8 cellular contexts compared by ENCODE assay signal in genomic region chr22:38467904-38468760, GRCh38. TPM values are rescaled to one million over a fixed set of nuclear protein-coding genes. Genes with fewer than 3 reads are reported as not detected.
DNase-seq lines count a peak whose midpoint lies in the region; ATAC-seq and TF ChIP-seq lines count a peak whose summit lies in the region.

Gene KDELR3, plus strand, starts transcription at chr22:38468096. Its CDS starts 138 bp downstream, at chr22:38468234.

- DNase-seq in DMS53 treated with DMSO at 0.1 percent for 48 hours (lab: John Stamatoyannopoulos, UW; ENCODE audit: unreplicated experiment) (peak; percentile 24), LNCaP clone FGC (ENCODE audit: low read depth) (no peak), esophagus squamous epithelium (lab: John Stamatoyannopoulos, UW) (no peak), Karpas-422 (no peak)
- peak; percentile 90 for DNase-seq in activated CD8-positive, alpha-beta memory T cell treated with anti-CD3 and anti-CD28 coated beads, Interleukin-2, amount 50 U/mL, for 48 hours
- DNase-seq in naive thymus-derived CD4-positive, alpha-beta T cell = peak in 1 of 9 donors; percentile 83
- DNase-seq in NK-92 treated with Interleukin-12 subunit alpha and Interleukin-12 subunit beta, amount 100 ng/mL, for 24 hours (lab: John Stamatoyannopoulos, UW) = no peak

- POLR2A ChIA-PET in naive thymus-derived CD4-positive, alpha-beta T cell (lab: Charles Lee) = no interaction called here

- no peak within 1 kb of the TSS for H3K4me2 ChIP-seq in Karpas-422 (ENCODE audit: low read depth, low read length, poor library complexity, severe bottlenecking)

- TF ChIP-seq CTCF in LNCaP clone FGC (IDR thresholded peaks at IDR 0.05; ENCODE audit: control insufficient read depth, extremely low read depth, insufficient read depth) = no peak
- peak in 1 of 6 experiments; percentile 8 for TF ChIP-seq CTCF in esophagus squamous epithelium (IDR thresholded peaks at IDR 0.05)

- TF ChIP-seq POLR2A in esophagus squamous epithelium (IDR thresholded peaks at IDR 0.05) = peak in 1 of 4 donors; percentile 47

- H3K27me3 Mint-ChIP-seq in naive thymus-derived CD4-positive, alpha-beta T cell = peaks cover 23 to 49% (median 26%) of the 10 kb centered on the region in 5 donors

- no peaks in the 10 kb centered on the region for H3K36me3 Mint-ChIP-seq in naive thymus-derived CD4-positive, alpha-beta T cell

- intact Hi-C loops in esophagus squamous epithelium (cut with DNase I) = no loop called here
- intact Hi-C loops in naive thymus-derived CD4-positive, alpha-beta T cell (cut with micrococcal nuclease) = no loop called here

- peaks cover 0 to 40% (median 0%) of the 10 kb centered on the region in 4 donors for H3K27me3 ChIP-seq in esophagus squamous epithelium
- H3K27me3 ChIP-seq in naive thymus-derived CD4-positive, alpha-beta T cell (ENCODE audit: control insufficient read depth in 2 of 2, insufficient read depth in 2 of 2, low read length in 2 of 2) = peaks cover 0 to 11% of the 10 kb centered on the region in 2 donors
- no peaks in the 10 kb centered on the region for H3K27me3 ChIP-seq in subcutaneous abdominal adipose tissue (ENCODE audit: control insufficient read depth in 5 of 5, insufficient read depth in 4 of 5, low read length in 5 of 5)
- H3K27me3 ChIP-seq in Karpas-422 (ENCODE audit: low read length) = no peaks in the 10 kb centered on the region

- ATAC-seq in naive thymus-derived CD4-positive, alpha-beta T cell = peak; percentile 77

- no peaks in the 10 kb centered on the region for H3K36me3 ChIP-seq in esophagus squamous epithelium
- no peaks in the 10 kb centered on the region for H3K36me3 ChIP-seq in naive thymus-derived CD4-positive, alpha-beta T cell (ENCODE audit: control insufficient read depth in 2 of 3, insufficient read depth in 3 of 3, low read length in 3 of 3)
- H3K36me3 ChIP-seq in subcutaneous abdominal adipose tissue (ENCODE audit: control insufficient read depth in 5 of 5, insufficient read depth in 5 of 5, low read length in 5 of 5) = no peaks in the 10 kb centered on the region
- H3K36me3 ChIP-seq in Karpas-422 (ENCODE audit: insufficient read depth, low read length) = no peaks in the 10 kb centered on the region

- H3K4me3 ChIP-seq in LNCaP clone FGC (ENCODE audit: low read depth, low read length) (peak within 1 kb of the TSS; percentile 44), esophagus squamous epithelium (peak within 1 kb of the TSS; percentile 27 to 81 (median 50)), subcutaneous abdominal adipose tissue (ENCODE audit: low read depth in 1 of 5, low read length in 5 of 5) (peak within 1 kb of the TSS; percentile 72 to 89 (median 80)), Karpas-422 (ENCODE audit: low read length) (no peak within 1 kb of the TSS)
- H3K4me3 ChIP-seq in naive thymus-derived CD4-positive, alpha-beta T cell (ENCODE audit: low read length) = peak within 1 kb of the TSS; percentile 44

- H3K9ac ChIP-seq in subcutaneous abdominal adipose tissue (ENCODE audit: low read length in 5 of 5) (peak within 1 kb of the TSS; percentile 35 to 77 (median 73)), Karpas-422 (ENCODE audit: low read length) (no peak within 1 kb of the TSS)

- peaks cover 0 to 15% (median 11%) of the 10 kb centered on the region in 7 donors for H3K4me1 Mint-ChIP-seq in naive thymus-derived CD4-positive, alpha-beta T cell

- 7 to 20% methylated on average over 1 to 17 of the region's 61 CpGs for WGBS in esophagus squamous epithelium, 2 donors

- no peaks in the 10 kb centered on the region for H4K20me1 ChIP-seq in Karpas-422 (ENCODE audit: insufficient read depth, low read depth, low read length)

- CTCF ChIA-PET in naive thymus-derived CD4-positive, alpha-beta T cell (lab: Charles Lee) = no interaction called here

- H3K9me3 ChIP-seq in esophagus squamous epithelium (no peaks in the 10 kb centered on the region), subcutaneous abdominal adipose tissue (ENCODE audit: control insufficient read depth in 5 of 5, low read length in 5 of 5) (no peaks in the 10 kb centered on the region), Karpas-422 (ENCODE audit: low read length) (no peaks in the 10 kb centered on the region)
- H3K9me3 ChIP-seq in naive thymus-derived CD4-positive, alpha-beta T cell (ENCODE audit: control insufficient read depth in 2 of 3, low read length in 3 of 3) = no peaks in the 10 kb centered on the region

- H3K4me1 ChIP-seq in esophagus squamous epithelium = peaks cover 10 to 22% (median 10%) of the 10 kb centered on the region in 3 donors
- peaks cover 0 to 3% of the 10 kb centered on the region in 2 donors for H3K4me1 ChIP-seq in naive thymus-derived CD4-positive, alpha-beta T cell (ENCODE audit: control insufficient read depth in 2 of 2, insufficient read depth in 2 of 2, low read length in 2 of 2)
- H3K4me1 ChIP-seq in subcutaneous abdominal adipose tissue (ENCODE audit: control insufficient read depth in 5 of 5, insufficient read depth in 5 of 5, low read length in 5 of 5) = peaks cover 0 to 35% (median 28%) of the 10 kb centered on the region in 5 donors
- H3K4me1 ChIP-seq in Karpas-422 (ENCODE audit: low read length) = no peaks in the 10 kb centered on the region

- no peaks in the 10 kb centered on the region for H3K79me2 ChIP-seq in Karpas-422 (ENCODE audit: low read length)

- no peak within 1 kb of the TSS for H2AFZ ChIP-seq in Karpas-422 (ENCODE audit: low read length)

- peak within 1 kb of the TSS in 1 of 9 donors; percentile 46 for H3K27ac Mint-ChIP-seq in naive thymus-derived CD4-positive, alpha-beta T cell

- H3K27ac ChIP-seq in esophagus squamous epithelium (peak within 1 kb of the TSS; percentile 37 to 65 (median 53)), subcutaneous abdominal adipose tissue (ENCODE audit: low read depth, low read length) (no peak within 1 kb of the TSS), Karpas-422 (ENCODE audit: low read length) (no peak within 1 kb of the TSS)
- H3K27ac ChIP-seq in naive thymus-derived CD4-positive, alpha-beta T cell (ENCODE audit: low read depth, low read length) = no peak within 1 kb of the TSS

- no peaks in the 10 kb centered on the region for H3K9me2 ChIP-seq in Karpas-422 (replicated peaks; ENCODE audit: insufficient read depth, low read length)

- peak within 1 kb of the TSS; percentile 51 to 85 (median 68) for H3K4me3 Mint-ChIP-seq in naive thymus-derived CD4-positive, alpha-beta T cell

- no peaks in the 10 kb centered on the region for H3K9me3 Mint-ChIP-seq in naive thymus-derived CD4-positive, alpha-beta T cell

RNA-seq across cellular contexts. Expression of gene KDELR3, which starts in this region (rescaled TPM):
- 1 to 10 TPM; 1.1 to 9.6 (median 1.9) TPM for total RNA-seq in esophagus squamous epithelium
- under 1 TPM in 1 of 5 experiments, not detected in 4; 0.80 TPM for total RNA-seq in naive thymus-derived CD4-positive, alpha-beta T cell
- polyA plus RNA-seq in naive thymus-derived CD4-positive, alpha-beta T cell = not detected
- not detected in 2 replicates for total RNA-seq in Karpas-422 (2014; rRNA removed; shearing (Covaris generic); ENCODE audit: low replicate concordance)

Comparison
In these comparisons a context has a peak if more than half of its experiments do, and no peak if none do; other contexts are left out.
1. Peak in ATAC-seq and H3K4me3 ChIP-seq in naive thymus-derived CD4-positive, alpha-beta T cell; RNA of the gene not detected or under 1 TPM.
2. DNase-seq: peak in DMS53 treated with DMSO at 0.1 percent for 48 hours (single experiment) and activated CD8-positive, alpha-beta memory T cell treated with anti-CD3 and anti-CD28 coated beads, Interleukin-2, amount 50 U/mL, for 48 hours (single experiment); none in LNCaP clone FGC (single experiment), esophagus squamous epithelium (single experiment), NK-92 treated with Interleukin-12 subunit alpha and Interleukin-12 subunit beta, amount 100 ng/mL, for 24 hours (single experiment) and Karpas-422 (single experiment).
3. H3K27ac ChIP-seq: peak in esophagus squamous epithelium (4 of 4); none in naive thymus-derived CD4-positive, alpha-beta T cell (single experiment), subcutaneous abdominal adipose tissue (single experiment) and Karpas-422 (single experiment).